In the genomic region with DNA sequence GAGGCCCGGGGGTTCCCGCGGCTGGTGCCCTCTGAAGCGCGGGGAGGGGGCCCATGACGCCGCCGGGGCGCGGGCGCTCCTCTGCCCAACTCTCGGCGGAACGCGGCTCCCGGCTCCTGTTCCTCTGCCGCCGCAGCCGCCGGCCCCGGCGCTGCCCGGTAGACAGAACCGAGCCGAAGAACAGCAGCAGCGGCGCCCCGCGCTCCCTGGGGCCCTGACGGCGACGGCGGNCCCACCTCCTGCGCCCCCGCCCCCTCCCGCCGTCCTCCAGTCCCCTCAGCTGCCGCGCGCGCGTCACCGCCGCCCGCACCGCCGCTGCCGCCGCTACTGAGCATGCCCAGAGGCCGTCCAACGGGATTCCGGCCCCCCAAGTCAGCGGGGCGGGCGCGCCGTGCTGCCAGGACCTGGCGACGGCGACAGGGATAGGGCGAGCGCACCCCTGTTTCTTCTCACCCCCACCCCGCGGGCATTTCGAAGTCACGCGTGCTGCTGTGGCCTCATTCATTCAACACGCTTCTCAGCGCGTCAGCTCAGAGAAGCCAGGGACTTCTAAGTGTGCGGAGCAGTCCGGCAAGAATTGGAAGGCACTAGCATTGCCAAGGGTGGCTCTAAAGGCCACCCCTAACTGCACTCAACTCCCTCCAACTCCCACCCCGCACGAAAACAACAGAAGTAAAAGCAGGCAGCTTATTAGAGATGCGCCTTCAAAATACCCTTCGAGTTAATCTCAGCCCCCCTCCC, we compare ENCODE assay signal across 8 cellular contexts. TPM values are rescaled to one million over a fixed set of nuclear protein-coding genes. Genes with fewer than 3 reads are reported as not detected.
DNase-seq lines count a peak whose midpoint lies in the region; ATAC-seq and TF ChIP-seq lines count a peak whose summit lies in the region.

A gene (minus strand): TSS at position 182 of the 741 bp plus-strand sequence. CDS start 283 bp downstream, outside the sequence.

- H3K36me3 ChIP-seq in BLaER1 treated with 17β-estradiol and CSF1 and Interleukin-3, amounts not matched to agents 10 nM and 100 nM: peaks cover 0 to 28% (median 7%) of the 10 kb centered on the region in 11 experiments; a peak in 7 of 22 replicates
- no peaks in the 10 kb centered on the region for H3K36me3 ChIP-seq in lower lobe of right lung

- no peaks in the 10 kb centered on the region for H3K36me3 Mint-ChIP-seq in activated CD4-positive, alpha-beta memory T cell treated with anti-CD3 and anti-CD28 coated beads for 36 hours

- peaks cover 0 to 13% (median 0%) of the 10 kb centered on the region in 11 experiments; a peak in 8 of 22 replicates for H4K20me1 ChIP-seq in BLaER1 treated with 17β-estradiol and CSF1 and Interleukin-3, amounts not matched to agents 10 nM and 100 nM

- peak within 1 kb of the TSS; percentile 92 to 99 (median 97) for H3K9ac ChIP-seq in BLaER1 treated with 17β-estradiol and CSF1 and Interleukin-3, amounts not matched to agents 10 nM and 100 nM

- no peaks in the 10 kb centered on the region for H3K27me3 Mint-ChIP-seq in activated CD4-positive, alpha-beta memory T cell treated with anti-CD3 and anti-CD28 coated beads for 36 hours

- CTCF ChIA-PET in activated CD4-positive, alpha-beta memory T cell treated with anti-CD3 and anti-CD28 coated beads for 36 hours (lab: Charles Lee): interaction anchor here (0.8 to 1.1 kb wide), 2 partner anchors 117 to 118 kb away, joined by 3 read pairs; a partner anchor contains a TSS

- H3K4me3 Mint-ChIP-seq in activated CD4-positive, alpha-beta memory T cell treated with anti-CD3 and anti-CD28 coated beads for 36 hours: peak within 1 kb of the TSS; percentile 84

- ATAC-seq in GM19328 (IDR thresholded peaks at IDR 0.05; ENCODE audit: unreplicated experiment): peak; percentile 53
- ATAC-seq in HG03460 (IDR thresholded peaks at IDR 0.05; ENCODE audit: unreplicated experiment): peak; percentile 51
- ATAC-seq in lower lobe of right lung: peak; percentile 90 to 94

- H3K4me1 Mint-ChIP-seq in activated CD4-positive, alpha-beta memory T cell treated with anti-CD3 and anti-CD28 coated beads for 36 hours (ENCODE audit: low read depth): peaks cover 32% of the 10 kb centered on the region

- H3K9me3 ChIP-seq in BLaER1 treated with 17β-estradiol and CSF1 and Interleukin-3, amounts not matched to agents 10 nM and 100 nM (replicated peaks in 1 of 11): peaks cover 0 to 4% (median 0%) of the 10 kb centered on the region in 11 experiments; a peak in 1 of 22 replicates
- H3K9me3 ChIP-seq in lower lobe of right lung: no peaks in the 10 kb centered on the region

- peak within 1 kb of the TSS; percentile 87 to 96 (median 93) for H3K4me2 ChIP-seq in BLaER1 treated with 17β-estradiol and CSF1 and Interleukin-3, amounts not matched to agents 10 nM and 100 nM

- H3K4me1 ChIP-seq in BLaER1 treated with 17β-estradiol and CSF1 and Interleukin-3, amounts not matched to agents 10 nM and 100 nM: peaks cover 18 to 40% (median 32%) of the 10 kb centered on the region in 10 experiments
- peaks cover 27% of the 10 kb centered on the region for H3K4me1 ChIP-seq in lower lobe of right lung

- POLR2A ChIA-PET in activated CD4-positive, alpha-beta memory T cell treated with anti-CD3 and anti-CD28 coated beads for 36 hours (lab: Charles Lee): interaction anchor here (0.8 to 2.0 kb wide), 3 partner anchors 15 to 117 kb away, joined by 3 to 13 read pairs (median 3); a partner anchor contains a TSS

- DNase-seq in NCI-H774 (lab: John Stamatoyannopoulos, UW) (peak; percentile 92), dorsolateral prefrontal cortex (peak; percentile 86 to 97 (median 92)), lower lobe of right lung (peak; percentile 97)
- peak; percentile 96 for DNase-seq in activated CD4-positive, alpha-beta memory T cell treated with anti-CD3 and anti-CD28 coated beads for 36 hours
- DNase-seq in stimulated activated CD4-positive, alpha-beta T cell treated with anti-CD3 and anti-CD28 coated beads, TNF-alpha, amount 100 ng/mL, for 24 hours (ENCODE audit: low read depth in 3 of 3): peak; percentile 84 to 93 (median 91)

- H3K4me3 ChIP-seq in BLaER1 treated with 17β-estradiol and CSF1 and Interleukin-3, amounts not matched to agents 10 nM and 100 nM: peak within 1 kb of the TSS; percentile 72 to 97 (median 90)
- H3K4me3 ChIP-seq in dorsolateral prefrontal cortex (peak within 1 kb of the TSS; percentile 70 to 98 (median 91)), lower lobe of right lung (peak within 1 kb of the TSS; percentile 65)

- TF ChIP-seq CTCF in dorsolateral prefrontal cortex (IDR thresholded peaks at IDR 0.05 in 54 of 56, conservative IDR thresholded peaks at IDR 0.05 in 2 of 56; ENCODE audit: low read depth in 1 of 56, partially characterized antibody in 56 of 56): peak in 14 of 56 donors; percentile 4 to 34 (median 18)
- no peak for TF ChIP-seq CTCF in lower lobe of right lung (IDR thresholded peaks at IDR 0.05)

- intact Hi-C loops in activated CD4-positive, alpha-beta memory T cell treated with anti-CD3 and anti-CD28 coated beads for 36 hours (cut with micrococcal nuclease): loop anchor here (1.0 to 2.0 kb wide), 3 partner anchors 117 to 1907 kb away; a partner anchor contains a TSS
- intact Hi-C loops in dorsolateral prefrontal cortex (cut with DNase I) (loop anchor here (1.0 to 5.0 kb wide), 2 partner anchors 64 to 117 kb away; a partner anchor contains a TSS), lower lobe of right lung (cut with DNase I) (no loop called here)

- no peaks in the 10 kb centered on the region for H3K9me3 Mint-ChIP-seq in activated CD4-positive, alpha-beta memory T cell treated with anti-CD3 and anti-CD28 coated beads for 36 hours

- H3K27ac ChIP-seq in BLaER1 treated with 17β-estradiol and CSF1 and Interleukin-3, amounts not matched to agents 10 nM and 100 nM: peak within 1 kb of the TSS; percentile 92 to 100 (median 96)
- H3K27ac ChIP-seq in dorsolateral prefrontal cortex (peak within 1 kb of the TSS; percentile 67 to 98 (median 94)), lower lobe of right lung (peak within 1 kb of the TSS; percentile 98)

- H3K27me3 ChIP-seq in BLaER1 treated with 17β-estradiol and CSF1 and Interleukin-3, amounts not matched to agents 10 nM and 100 nM: no peaks in the 10 kb centered on the region
- H3K27me3 ChIP-seq in dorsolateral prefrontal cortex: no peaks in the 10 kb centered on the region
- H3K27me3 ChIP-seq in lower lobe of right lung (ENCODE audit: low read depth): no peaks in the 10 kb centered on the region

- peak within 1 kb of the TSS; percentile 94 for H3K27ac Mint-ChIP-seq in activated CD4-positive, alpha-beta memory T cell treated with anti-CD3 and anti-CD28 coated beads for 36 hours

RNA-seq across cellular contexts. Expression of the gene that starts here (rescaled TPM):
- 1 to 10 TPM; 5.6 to 5.7 TPM for total RNA-seq in activated CD4-positive, alpha-beta memory T cell treated with anti-CD3 and anti-CD28 coated beads for 36 hours
- total RNA-seq in dorsolateral prefrontal cortex (1 to 10 TPM; 4.1 to 7.9 (median 5.9) TPM), lower lobe of right lung (7.5 TPM)

Comparison
In these comparisons a context has a peak if more than half of its experiments do, and no peak if none do; other contexts are left out.
1. Peak in every context shown above with its lines: DNase-seq, ATAC-seq, H3K4me3 ChIP-seq and H3K27ac ChIP-seq.